ENCODE assay signal across 8 cellular contexts in the genomic region with DNA sequence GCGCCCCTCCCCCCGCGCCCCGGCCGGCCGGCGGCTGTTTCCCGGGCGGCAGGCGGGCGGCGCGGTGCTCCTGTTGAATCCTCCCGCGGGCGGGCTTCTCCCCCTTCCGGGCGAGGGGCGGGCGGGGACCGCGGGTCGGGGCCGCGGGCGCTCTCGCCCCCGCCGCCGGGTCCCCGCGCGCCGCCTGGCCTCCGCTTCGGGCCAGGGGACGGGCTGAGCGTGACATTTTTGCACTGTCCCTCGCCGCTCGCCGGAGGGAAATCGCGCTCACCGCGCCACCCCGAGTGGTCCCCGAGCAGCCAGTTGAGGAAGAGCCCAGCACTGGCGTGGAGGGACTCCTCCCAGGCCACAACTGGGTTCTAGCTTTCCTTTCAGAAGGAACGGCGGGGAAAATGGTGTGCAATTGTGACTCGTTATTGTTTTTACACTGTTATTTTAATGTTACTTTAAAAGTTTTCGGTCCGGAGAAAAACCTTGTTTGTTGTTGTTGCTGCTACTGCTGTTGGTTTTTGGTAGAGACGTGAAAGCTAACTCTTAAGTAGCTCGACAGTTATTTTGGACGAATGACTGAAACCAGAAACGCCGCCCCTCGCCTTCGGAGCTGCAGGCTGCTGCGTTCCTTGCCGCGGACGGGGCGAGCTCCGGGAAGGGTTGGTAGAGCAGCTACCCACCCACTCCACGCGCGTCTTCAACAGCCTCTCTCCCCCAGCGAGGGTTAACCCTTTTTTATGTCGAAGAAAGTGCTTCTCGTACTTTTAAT. TPM values are rescaled to one million over a fixed set of nuclear protein-coding genes. Genes with fewer than 3 reads are reported as not detected.
DNase-seq lines count a peak whose midpoint lies in the region; ATAC-seq, FAIRE-seq and TF ChIP-seq lines count a peak whose summit lies in the region.

No MANE protein-coding gene starts in this region.

- H2AFZ ChIP-seq in ACC112 (ENCODE audit: low read length, unreplicated experiment): peak overlapping the region; percentile 91
- peak overlapping the region; percentile 62 for H2AFZ ChIP-seq in endothelial cell of umbilical vein (ENCODE audit: low read depth, low read length)

- no peak for TF ChIP-seq CTCF in endothelial cell of umbilical vein (IDR thresholded peaks at IDR 0.05; ENCODE audit: extremely low read depth in 1 of 2, insufficient read depth in 1 of 2, low read depth in 1 of 2, low read length in 2 of 2)

- H3K4me3 ChIP-seq in ACC112 (ENCODE audit: low read depth, low read length) (peak overlapping the region; percentile 97), endothelial cell of umbilical vein (replicated peaks in 1 of 3; ENCODE audit: insufficient read depth in 1 of 3, low read depth in 1 of 3, low read length in 3 of 3) (peak overlapping the region; percentile 43 to 98 (median 48))

- CTCF ChIA-PET in endothelial cell of umbilical vein (lab: Charles Lee): interaction anchor here (0.6 to 3.3 kb wide), 17 partner anchors 10 to 1137 kb away, joined by 3 to 70 read pairs (median 3); partner anchors contain the start of gene N4BP2L2

- H3K9me1 ChIP-seq in endothelial cell of umbilical vein (replicated peaks; ENCODE audit: control insufficient read depth, extremely low read depth, insufficient read depth, low read length): no peaks in the 10 kb centered on the region

- dilution Hi-C loops in endothelial cell of umbilical vein (cut with MboI; ENCODE audit: extremely low pct_ligation_motif_present, low sequenced_read_pairs): no loop called here

- TF ChIP-seq POLR2A in endothelial cell of umbilical vein (IDR thresholded peaks at IDR 0.05; ENCODE audit: low read depth, low read length): no peak

- POLR2A ChIA-PET in endothelial cell of umbilical vein (lab: Charles Lee): no interaction called here

- peak overlapping the region; percentile 100 for H3K4me2 ChIP-seq in endothelial cell of umbilical vein (ENCODE audit: insufficient read depth, low read length)

- peaks cover 3% of the 10 kb centered on the region for H4K20me1 ChIP-seq in endothelial cell of umbilical vein (replicated peaks; ENCODE audit: control insufficient read depth, extremely low read depth, insufficient read depth, low read length)

- no TSS peak for BruUV-seq in endothelial cell of umbilical vein (replicated peaks; lab: Mats Ljungman, UMichigan)

- H3K79me2 ChIP-seq in ACC112 (ENCODE audit: control insufficient read depth, insufficient read depth, low read length, unreplicated experiment) (peaks cover 51% of the 10 kb centered on the region), endothelial cell of umbilical vein (ENCODE audit: control insufficient read depth, insufficient read depth, low read length) (peaks cover 50% of the 10 kb centered on the region)

- FAIRE-seq in endothelial cell of umbilical vein (lab: Jason Lieb, UNC): peak; percentile 35

- peaks cover 27% of the 10 kb centered on the region for H3K4me1 ChIP-seq in ACC112 (ENCODE audit: control insufficient read depth, insufficient read depth, low read length, unreplicated experiment)
- peaks cover 20% of the 10 kb centered on the region for H3K4me1 ChIP-seq in endothelial cell of umbilical vein (ENCODE audit: control insufficient read depth, extremely low read depth, insufficient read depth, low read length)

- DNase-seq in NCI-H748 (lab: John Stamatoyannopoulos, UW; ENCODE audit: unreplicated experiment): peak; percentile 90
- peak; percentile 17 for DNase-seq in activated CD8-positive, alpha-beta memory T cell treated with anti-CD3 and anti-CD28 coated beads, Interleukin-2, amount 50 U/mL, for 24 hours (ENCODE audit: extremely low read depth)
- peak; percentile 71 for DNase-seq in endothelial cell of umbilical vein (ENCODE audit: low read depth, low spot score)
- DNase-seq in midbrain (lab: John Stamatoyannopoulos, UW): peak; percentile 78
- peak; percentile 40 to 63 for DNase-seq in stimulated activated CD8-positive, alpha-beta memory T cell treated with anti-CD3 and anti-CD28 coated beads, Interleukin-2, amount 100 ng/mL, for 48 hours (ENCODE audit: low read depth in 2 of 2)

- peak; percentile 43 for ATAC-seq in GM18511 (IDR thresholded peaks at IDR 0.05; ENCODE audit: unreplicated experiment)
- peak; percentile 39 for ATAC-seq in HG03064 (IDR thresholded peaks at IDR 0.05; ENCODE audit: low read depth, unreplicated experiment)

- peak overlapping the region; percentile 96 for H3K9ac ChIP-seq in endothelial cell of umbilical vein (replicated peaks; ENCODE audit: extremely low read depth, insufficient read depth, low read length)

- H3K36me3 ChIP-seq in ACC112 (ENCODE audit: insufficient read depth, low read length) (no peaks in the 10 kb centered on the region), endothelial cell of umbilical vein (ENCODE audit: control insufficient read depth in 2 of 2, extremely low read depth in 1 of 2, insufficient read depth in 2 of 2, low read length in 2 of 2) (no peaks in the 10 kb centered on the region)

- H3K27ac ChIP-seq in ACC112 (ENCODE audit: low read depth, low read length) (peak overlapping the region; percentile 68), endothelial cell of umbilical vein (ENCODE audit: insufficient read depth, low read depth, low read length) (peak overlapping the region; percentile 56)

- intact Hi-C loops in endothelial cell of umbilical vein (cut with micrococcal nuclease): loop anchor here (1.0 to 10.0 kb wide), 10 partner anchors 48 to 908 kb away; partner anchors contain the start of genes BRCA2, KL, N4BP2L2 and ZAR1L

- H3K27me3 ChIP-seq in ACC112 (ENCODE audit: insufficient read depth, low read length) (no peaks in the 10 kb centered on the region), endothelial cell of umbilical vein (ENCODE audit: control insufficient read depth in 2 of 2, insufficient read depth in 2 of 2, low read length in 2 of 2) (peaks cover 0 to 1% of the 10 kb centered on the region in 2 experiments)

- no peaks in the 10 kb centered on the region for H3K9me3 ChIP-seq in endothelial cell of umbilical vein (replicated peaks; ENCODE audit: control insufficient read depth, insufficient read depth, low read length)

TF ChIP-seq in endothelial cell of umbilical vein, 7 proteins besides CTCF, POLR2A, EP300 and RAD21:
- no peak for TF ChIP-seq EZH2 (IDR thresholded peaks at IDR 0.05; ENCODE audit: borderline replicate concordance, low read depth, low read length, severe bottlenecking)
- no peak for TF ChIP-seq GATA2 (IDR thresholded peaks at IDR 0.05; ENCODE audit: insufficient read depth, insufficient read length, low read depth, low read length)
- no peak for TF ChIP-seq FOS (IDR thresholded peaks at IDR 0.05; ENCODE audit: borderline replicate concordance, insufficient read depth, low read length)
- TF ChIP-seq MAX (IDR thresholded peaks at IDR 0.05; ENCODE audit: insufficient read depth, insufficient read length): no peak
- TF ChIP-seq MYC (IDR thresholded peaks at IDR 0.05; ENCODE audit: low read depth, low read length): no peak
- no peak for TF ChIP-seq JUN (IDR thresholded peaks at IDR 0.05; ENCODE audit: borderline replicate concordance, insufficient read depth, insufficient read length, low read depth)
- TF ChIP-seq POLR2AphosphoS5 (IDR thresholded peaks at IDR 0.05; ENCODE audit: insufficient read depth, low read depth, low read length): no peak
TF ChIP-seq in endothelial cell of umbilical vein: peak in this region for 0.

RNA-seq across cellular contexts. Expression of gene PDS5B, which starts 0.9 kb away (rescaled TPM):
- 40.3 and 41.0 TPM in 2 replicates for total RNA-seq in endothelial cell of umbilical vein
- polyA plus RNA-seq in endothelial cell of umbilical vein: 2.6 and 3.9 TPM in 2 replicates
- polyA plus RNA-seq in endothelial cell of umbilical vein (2011; cell fraction: cytosol; rRNA removed): 6.1 and 7.0 TPM in 2 replicates
- polyA plus RNA-seq in endothelial cell of umbilical vein (2011; cell fraction: nucleus; rRNA removed): 23.2 and 30.7 TPM in 2 replicates
- 16.1 and 22.5 TPM in 2 replicates for polyA plus RNA-seq in endothelial cell of umbilical vein (2012)
- polyA minus RNA-seq in endothelial cell of umbilical vein: 11.9 and 13.1 TPM in 2 replicates
- polyA minus RNA-seq in endothelial cell of umbilical vein (2011; cell fraction: cytosol; rRNA and poly(A)+ RNA removed): 17.5 TPM
- 72.5 and 106 TPM in 2 replicates for polyA minus RNA-seq in endothelial cell of umbilical vein (2011; cell fraction: nucleus; rRNA and poly(A)+ RNA removed)

RNA-seq across cellular contexts. Expression of gene N4BP2L2, which starts 48.6 kb away (rescaled TPM):
- total RNA-seq in endothelial cell of umbilical vein: 95.4 and 101 TPM in 2 replicates
- polyA plus RNA-seq in endothelial cell of umbilical vein: 14.8 and 21.7 TPM in 2 replicates
- polyA plus RNA-seq in endothelial cell of umbilical vein (2011; cell fraction: cytosol; rRNA removed): 25.6 and 30.1 TPM in 2 replicates
- polyA plus RNA-seq in endothelial cell of umbilical vein (2011; cell fraction: nucleus; rRNA removed): 102 and 146 TPM in 2 replicates
- polyA plus RNA-seq in endothelial cell of umbilical vein (2012): 57.3 and 66.6 TPM in 2 replicates
- polyA minus RNA-seq in endothelial cell of umbilical vein: 42.6 and 43.6 TPM in 2 replicates
- polyA minus RNA-seq in endothelial cell of umbilical vein (2011; cell fraction: cytosol; rRNA and poly(A)+ RNA removed): 9.8 TPM
- 89.7 and 110 TPM in 2 replicates for polyA minus RNA-seq in endothelial cell of umbilical vein (2011; cell fraction: nucleus; rRNA and poly(A)+ RNA removed)

Comparison
In these comparisons a context has a peak if more than half of its experiments do, and no peak if none do; other contexts are left out.
1. Peak in every context shown above with its lines: DNase-seq, ATAC-seq, H3K4me3 ChIP-seq and H3K27ac ChIP-seq.
2. DNase-seq: peak in every context shown above with its lines; median percentile 90 in NCI-H748; 78 in midbrain; 71 in endothelial cell of umbilical vein; 52 in stimulated activated CD8-positive, alpha-beta memory T cell treated with anti-CD3 and anti-CD28 coated beads, Interleukin-2, amount 100 ng/mL, for 48 hours; 17 in activated CD8-positive, alpha-beta memory T cell treated with anti-CD3 and anti-CD28 coated beads, Interleukin-2, amount 50 U/mL, for 24 hours.